ENCODE assay signal across 1 cellular context in the genomic region with DNA sequence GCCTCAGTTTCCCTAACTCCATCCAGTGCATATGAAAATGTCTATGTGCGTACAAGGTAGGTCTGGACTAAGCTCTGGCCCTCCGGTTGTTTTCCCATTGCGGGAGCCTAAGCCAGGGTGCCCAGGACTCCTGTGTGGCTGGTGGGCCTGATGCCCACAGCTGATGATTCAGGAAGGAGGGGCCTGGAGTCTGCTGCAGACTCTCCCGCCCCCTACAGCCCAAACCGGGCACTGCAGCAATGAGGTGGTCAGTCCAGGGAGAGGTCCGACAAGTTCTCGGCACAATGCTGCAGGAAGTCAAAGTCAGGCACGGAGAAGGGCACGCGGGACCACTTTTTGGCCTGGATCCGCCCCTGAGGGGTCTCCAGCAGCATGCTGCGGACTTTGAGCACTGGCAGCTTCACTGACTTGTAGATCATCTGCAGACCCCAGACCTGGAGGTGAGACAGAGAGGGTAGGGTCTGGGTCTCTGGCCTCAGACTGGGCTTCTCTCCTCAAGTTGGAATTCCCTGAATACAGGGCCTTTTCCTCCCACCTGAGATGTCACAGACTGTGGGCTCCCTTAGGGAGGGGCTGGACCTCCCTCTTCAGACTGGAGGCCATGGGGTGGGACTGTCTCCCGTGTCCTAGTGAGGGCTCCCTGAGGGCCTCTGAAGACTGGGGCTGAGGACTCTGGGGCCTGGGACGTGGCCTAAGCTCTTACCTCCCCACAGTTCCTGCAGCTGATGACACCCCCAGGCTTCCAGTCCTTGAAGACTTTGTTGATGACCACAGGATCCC.
TF ChIP-seq lines count a peak whose summit lies in the region.

No MANE protein-coding gene starts in this region.

TF ChIP-seq in HCT116, 20 proteins besides CTCF, POLR2A, EP300 and RAD21 (continued from another document):
- TF ChIP-seq EZH2phosphoT487 (IDR thresholded peaks at IDR 0.05; ENCODE audit: borderline replicate concordance) (no peak), EGR1 (IDR thresholded peaks at IDR 0.05; ENCODE audit: low read depth) (no peak), CEBPB (IDR thresholded peaks at IDR 0.05; ENCODE audit: low read depth) (no peak), EZH2 (IDR thresholded peaks at IDR 0.05) (no peak), SRF (IDR thresholded peaks at IDR 0.05; ENCODE audit: low read depth) (no peak), YY1 (IDR thresholded peaks at IDR 0.05; ENCODE audit: extremely low read depth, insufficient replicate concordance, low read depth, low read length) (no peak), CBX3 (IDR thresholded peaks at IDR 0.05; ENCODE audit: low read depth) (no peak), SIN3A (IDR thresholded peaks at IDR 0.05; ENCODE audit: low read depth) (no peak), SP1 (IDR thresholded peaks at IDR 0.05; ENCODE audit: low read depth) (no peak), ZFX (IDR thresholded peaks at IDR 0.05) (no peak)
- TF ChIP-seq, protein P1, sequence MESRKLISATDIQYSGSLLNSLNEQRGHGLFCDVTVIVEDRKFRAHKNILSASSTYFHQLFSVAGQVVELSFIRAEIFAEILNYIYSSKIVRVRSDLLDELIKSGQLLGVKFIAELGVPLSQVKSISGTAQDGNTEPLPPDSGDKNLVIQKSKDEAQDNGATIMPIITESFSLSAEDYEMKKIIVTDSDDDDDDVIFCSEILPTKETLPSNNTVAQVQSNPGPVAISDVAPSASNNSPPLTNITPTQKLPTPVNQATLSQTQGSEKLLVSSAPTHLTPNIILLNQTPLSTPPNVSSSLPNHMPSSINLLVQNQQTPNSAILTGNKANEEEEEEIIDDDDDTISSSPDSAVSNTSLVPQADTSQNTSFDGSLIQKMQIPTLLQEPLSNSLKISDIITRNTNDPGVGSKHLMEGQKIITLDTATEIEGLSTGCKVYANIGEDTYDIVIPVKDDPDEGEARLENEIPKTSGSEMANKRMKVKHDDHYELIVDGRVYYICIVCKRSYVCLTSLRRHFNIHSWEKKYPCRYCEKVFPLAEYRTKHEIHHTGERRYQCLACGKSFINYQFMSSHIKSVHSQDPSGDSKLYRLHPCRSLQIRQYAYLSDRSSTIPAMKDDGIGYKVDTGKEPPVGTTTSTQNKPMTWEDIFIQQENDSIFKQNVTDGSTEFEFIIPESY (IDR thresholded peaks at IDR 0.05; ENCODE audit: extremely low read depth, insufficient replicate concordance, low read length) = no peak
